In genomic region chr1:153775432-153776311, GRCh38 we compare ENCODE assay signal across 8 cellular contexts. TPM values are rescaled to one million over a fixed set of nuclear protein-coding genes. Genes with fewer than 3 reads are reported as not detected.
DNase-seq lines count a peak whose midpoint lies in the region; ATAC-seq, FAIRE-seq and TF ChIP-seq lines count a peak whose summit lies in the region.

No MANE protein-coding gene starts in this region.

- POLR2A ChIA-PET in GM12878 (lab: Charles Lee) = interaction anchor here (0.6 to 1.6 kb wide), 6 partner anchors 11 to 213 kb away, joined by 3 to 6 read pairs (median 4); no protein-coding TSS in a partner anchor

- peaks cover 3% of the 10 kb centered on the region for H3K4me1 ChIP-seq in GM12878 (ENCODE audit: control insufficient read depth, insufficient read depth, low read length)
- peaks cover 4% of the 10 kb centered on the region; the same call in 1 of the 2 replicates for H3K4me1 ChIP-seq in iPS-20b (ENCODE audit: insufficient read depth, low read length)

- H3K36me3 Mint-ChIP-seq in T-helper 2 cell treated with Interferon-gamma antibody and Interleukin-4, amounts not matched to agents 5 μg/mL and 100 μg/mL, for 36 hours (ENCODE audit: low read depth) = peaks cover 14% of the 10 kb centered on the region

- intact Hi-C loops in GM12878 (cut with micrococcal nuclease; ENCODE audit: unreplicated experiment) = no loop called here

- H3K9me3 Mint-ChIP-seq in T-helper 2 cell treated with Interferon-gamma antibody and Interleukin-4, amounts not matched to agents 5 μg/mL and 100 μg/mL, for 36 hours = no peaks in the 10 kb centered on the region

- H3K4me1 Mint-ChIP-seq in T-helper 2 cell treated with Interferon-gamma antibody and Interleukin-4, amounts not matched to agents 5 μg/mL and 100 μg/mL, for 36 hours (ENCODE audit: low read depth) = peaks cover 17% of the 10 kb centered on the region

- peak overlapping the region; percentile 56 for H3K27ac ChIP-seq in GM12878 (ENCODE audit: control insufficient read depth, insufficient read depth)
- H3K27ac ChIP-seq in iPS-20b (ENCODE audit: low read length) = peak overlapping the region; percentile 78

- CTCF ChIA-PET in GM12878 (lab: Yijun Ruan, JAX) = interaction anchor here (0.6 to 1.2 kb wide), 6 partner anchors 9 to 211 kb away, joined by 3 to 4 read pairs (median 3); no protein-coding TSS in a partner anchor

- no peaks in the 10 kb centered on the region for H3K27me3 Mint-ChIP-seq in T-helper 2 cell treated with Interferon-gamma antibody and Interleukin-4, amounts not matched to agents 5 μg/mL and 100 μg/mL, for 36 hours (ENCODE audit: low read depth)

- no peak for TF ChIP-seq CTCF in GM12878 (IDR thresholded peaks at IDR 0.05 in 2 of 3, conservative IDR thresholded peaks at IDR 0.05 in 1 of 3; ENCODE audit: control insufficient read depth in 2 of 3, extremely low read depth in 1 of 3, insufficient read depth in 1 of 3, low read depth in 3 of 3, low read length in 3 of 3)

- peak; percentile 66 for FAIRE-seq in GM12878 (lab: Jason Lieb, UNC)

- SMC1A ChIA-PET in GM12878 (lab: Charles Lee; ENCODE audit: uncharacterized antibody, unreplicated experiment) = interaction anchor here (0.6 to 1.1 kb wide), 5 partner anchors 11 to 213 kb away, joined by 3 read pairs; no protein-coding TSS in a partner anchor

- H3K9me3 ChIP-seq in GM12878 (replicated peaks; ENCODE audit: control insufficient read depth, insufficient read depth, low read length) = no peaks in the 10 kb centered on the region
- H3K9me3 ChIP-seq in iPS-20b (ENCODE audit: insufficient read depth, low read depth, low read length) = no peaks in the 10 kb centered on the region

- RAD21 ChIA-PET in GM12878 (lab: Charles Lee; ENCODE audit: unreplicated experiment) = interaction anchor here (0.7 to 1.9 kb wide), 8 partner anchors 15 to 211 kb away, joined by 3 to 5 read pairs (median 4); partner anchors contain the start of genes INTS3, NPR1 and RAB13

- DNase-seq in COR-L47 (lab: John Stamatoyannopoulos, UW) = peak; percentile 87
- DNase-seq in NCI-H128 (lab: John Stamatoyannopoulos, UW; ENCODE audit: unreplicated experiment) = peak; percentile 92
- peak; percentile 63 for DNase-seq in T-helper 2 cell treated with Interferon-gamma antibody and Interleukin-4, amounts not matched to agents 5 μg/mL and 100 μg/mL, for 36 hours (ENCODE audit: low spot score)
- DNase-seq in GM12878 (ENCODE audit: low read depth, low spot score) = no peak
- peak; percentile 56 for DNase-seq in stimulated activated CD4-positive, alpha-beta T cell treated with anti-CD3 and anti-CD28 coated beads, Interleukin-12 subunit alpha, Interleukin-12 subunit beta, amount 100 ng/mL, for 4 hours

- peak overlapping the region; percentile 83 for H3K4me3 Mint-ChIP-seq in T-helper 2 cell treated with Interferon-gamma antibody and Interleukin-4, amounts not matched to agents 5 μg/mL and 100 μg/mL, for 36 hours

- H3K9ac ChIP-seq in GM12878 (ENCODE audit: control insufficient read depth, insufficient read depth, low read length) = peak overlapping the region; percentile 49
- H3K9ac ChIP-seq in iPS-20b (ENCODE audit: low read depth, low read length) = peak overlapping the region; percentile 90; the same call in 1 of the 2 replicates

- peak overlapping the region; percentile 81 for H3K4me3 ChIP-seq in GM12878
- H3K4me3 ChIP-seq in iPS-20b (ENCODE audit: low read length) = peak overlapping the region; percentile 91

- peak overlapping the region; percentile 87 for H3K4me2 ChIP-seq in GM12878 (ENCODE audit: control insufficient read depth, insufficient read depth)

- no TSS peak for BruUV-seq in GM12878 (replicated peaks; lab: Mats Ljungman, UMichigan)

- H3K27me3 ChIP-seq in GM12878 (replicated peaks in 1 of 2; ENCODE audit: control insufficient read depth in 2 of 2, insufficient read depth in 2 of 2, low read length in 1 of 2) = no peaks in the 10 kb centered on the region
- no peaks in the 10 kb centered on the region for H3K27me3 ChIP-seq in iPS-20b (ENCODE audit: insufficient read depth, low read length)

- no peak for TF ChIP-seq RAD21 in GM12878 (IDR thresholded peaks at IDR 0.05; ENCODE audit: insufficient read depth, low read depth, low read length)

- H2AFZ ChIP-seq in GM12878 (ENCODE audit: control insufficient read depth, low read depth, low read length) = peak overlapping the region; percentile 81

- ATAC-seq in GM21528 (IDR thresholded peaks at IDR 0.05; ENCODE audit: low FRiP score, unreplicated experiment) (peak; percentile 55), GM12878 (peak; percentile 84), HG03378 (IDR thresholded peaks at IDR 0.05; ENCODE audit: unreplicated experiment) (no peak)

- no peaks in the 10 kb centered on the region for H3K79me2 ChIP-seq in GM12878 (ENCODE audit: control insufficient read depth, insufficient read depth, low read length)

- no peak for TF ChIP-seq EP300 in GM12878 (IDR thresholded peaks at IDR 0.05; ENCODE audit: borderline replicate concordance in 1 of 2, control insufficient read depth in 1 of 2, low read depth in 2 of 2, low read length in 2 of 2)

- peaks cover 7 to 21% of the 10 kb centered on the region in 2 experiments for H3K36me3 ChIP-seq in GM12878 (ENCODE audit: control insufficient read depth in 2 of 2, insufficient read depth in 2 of 2, low read length in 1 of 2)
- H3K36me3 ChIP-seq in iPS-20b (ENCODE audit: insufficient read depth, low read depth, low read length) = peaks cover 30% of the 10 kb centered on the region

- no peaks in the 10 kb centered on the region for H4K20me1 ChIP-seq in GM12878 (ENCODE audit: control insufficient read depth, insufficient read depth)

- under 1% methylated on average over 74 of the region's 83 CpGs for WGBS in GM12878 (ENCODE audit: insufficient coverage, insufficient replicate concordance, low lambda C conversion rate, missing lambda C conversion rate)

- TF ChIP-seq POLR2A in GM12878 (IDR thresholded peaks at IDR 0.05; ENCODE audit: low read depth, low read length) = peak; percentile 87

- H3K27ac Mint-ChIP-seq in T-helper 2 cell treated with Interferon-gamma antibody and Interleukin-4, amounts not matched to agents 5 μg/mL and 100 μg/mL, for 36 hours = peak overlapping the region; percentile 80

- in situ Hi-C loops in GM12878 (cut with MboI) = no loop called here

TF ChIP-seq in GM12878, 131 proteins besides CTCF, POLR2A, EP300 and RAD21 (continues in another document):
- TF ChIP-seq SMAD1 (IDR thresholded peaks at IDR 0.05; ENCODE audit: low read depth, partially characterized antibody) = no peak
- TF ChIP-seq NR2F1 (conservative IDR thresholded peaks at IDR 0.05) = peak; percentile 65
- TF ChIP-seq RB1 (IDR thresholded peaks at IDR 0.05; ENCODE audit: borderline replicate concordance) = peak; percentile 23; the same call in 1 of the 2 replicates
- TF ChIP-seq TAF1 (IDR thresholded peaks at IDR 0.05; ENCODE audit: borderline replicate concordance, low read depth, low read length) = 0 out of 2 replicates have a peak, but pooled peaks have one; percentile 19
- TF ChIP-seq CHD2 (IDR thresholded peaks at IDR 0.05; ENCODE audit: borderline replicate concordance, low read depth, low read length) = 0 out of 2 replicates have a peak, but pooled peaks have one; percentile 9
- TF ChIP-seq ZSCAN29 (IDR thresholded peaks at IDR 0.05) = no peak

RNA-seq across cellular contexts. Expression of gene SLC27A3, which starts 0.5 kb away (rescaled TPM):
- 4.3 and 4.5 TPM in 2 replicates for total RNA-seq in GM12878 (2013; cell fraction: nucleolus; rRNA removed)
- total RNA-seq in GM12878 (2014; rRNA removed) = 9.4 and 12.4 TPM in 2 replicates
- total RNA-seq in GM12878 (2014; rRNA removed; fragmentation: Illumina TruSeq; extraction: Trizol) = 8.8 and 9.3 TPM in 2 replicates
- 11.4 and 11.9 TPM in 2 replicates for total RNA-seq in GM12878 (2021)
- 3.9 TPM for polyA plus RNA-seq in GM12878 (2011; ENCODE audit: low read depth)
- 2.5 and 4.6 TPM in 2 replicates for polyA plus RNA-seq in GM12878 (2011; rRNA removed)
- 5.6 and 5.9 TPM in 2 replicates for polyA plus RNA-seq in GM12878 (2011; cell fraction: cytosol; rRNA removed)
- 53.6 and 57.2 TPM in 2 replicates for polyA plus RNA-seq in GM12878 (2011; cell fraction: nucleus; rRNA removed)
- polyA plus RNA-seq in GM12878 (2012) = 8.0 and 10.8 TPM in 2 replicates
- polyA plus RNA-seq in GM12878 (2014; fragmentation: Illumina TruSeq; extraction: Trizol) = 8.2 and 10.8 TPM in 2 replicates
- 1 to 10 TPM; 2.6 to 5.1 TPM for polyA plus RNA-seq in GM12878 (2014; fragmentation: Nextera tagmentation; extraction: Ambion mirVana)
- 15.4 and 18.1 TPM in 2 replicates for polyA plus RNA-seq in GM12878 (2014; rRNA removed)
- polyA plus RNA-seq in GM12878 (2016; fragmentation: Nextera tagmentation; extraction: Ambion mirVana) = 1 to 10 TPM; 7.2 to 7.8 TPM
- polyA minus RNA-seq in GM12878 (2011; rRNA and poly(A)+ RNA removed) = 2.2 TPM in 2 replicates
- 1.3 and 1.6 TPM in 2 replicates for polyA minus RNA-seq in GM12878 (2011; cell fraction: cytosol; rRNA and poly(A)+ RNA removed)
- polyA minus RNA-seq in GM12878 (2011; cell fraction: nucleus; rRNA and poly(A)+ RNA removed) = 3.6 and 7.3 TPM in 2 replicates

RNA-seq across cellular contexts. Expression of gene INTS3, which starts 47.8 kb away (rescaled TPM):
- 258 and 277 TPM in 2 replicates for total RNA-seq in GM12878 (2013; cell fraction: nucleolus; rRNA removed)
- total RNA-seq in GM12878 (2014; rRNA removed) = 32.7 and 36.1 TPM in 2 replicates
- 25.0 and 25.2 TPM in 2 replicates for total RNA-seq in GM12878 (2014; rRNA removed; fragmentation: Illumina TruSeq; extraction: Trizol)
- total RNA-seq in GM12878 (2021) = 44.0 and 48.3 TPM in 2 replicates
- polyA plus RNA-seq in GM12878 (2011; ENCODE audit: low read depth) = 30.4 TPM
- 78.6 and 87.4 TPM in 2 replicates for polyA plus RNA-seq in GM12878 (2011; rRNA removed)
- polyA plus RNA-seq in GM12878 (2011; cell fraction: cytosol; rRNA removed) = 67.3 and 91.7 TPM in 2 replicates
- 426 and 653 TPM in 2 replicates for polyA plus RNA-seq in GM12878 (2011; cell fraction: nucleus; rRNA removed)
- 37.9 and 51.2 TPM in 2 replicates for polyA plus RNA-seq in GM12878 (2012)
- 36.3 and 37.1 TPM in 2 replicates for polyA plus RNA-seq in GM12878 (2014; fragmentation: Illumina TruSeq; extraction: Trizol)
- 10 to 100 TPM; 12.6 to 14.0 TPM for polyA plus RNA-seq in GM12878 (2014; fragmentation: Nextera tagmentation; extraction: Ambion mirVana)
- 31.3 and 32.3 TPM in 2 replicates for polyA plus RNA-seq in GM12878 (2014; rRNA removed)
- 10 to 100 TPM; 28.2 to 30.4 TPM for polyA plus RNA-seq in GM12878 (2016; fragmentation: Nextera tagmentation; extraction: Ambion mirVana)
- polyA minus RNA-seq in GM12878 (2011; rRNA and poly(A)+ RNA removed) = 74.4 and 79.5 TPM in 2 replicates
- 19.5 and 25.3 TPM in 2 replicates for polyA minus RNA-seq in GM12878 (2011; cell fraction: cytosol; rRNA and poly(A)+ RNA removed)
- polyA minus RNA-seq in GM12878 (2011; cell fraction: nucleus; rRNA and poly(A)+ RNA removed) = 94.9 and 97.4 TPM in 2 replicates
